Comparison of ENCODE assay signal across 8 cellular contexts in the genomic region with DNA sequence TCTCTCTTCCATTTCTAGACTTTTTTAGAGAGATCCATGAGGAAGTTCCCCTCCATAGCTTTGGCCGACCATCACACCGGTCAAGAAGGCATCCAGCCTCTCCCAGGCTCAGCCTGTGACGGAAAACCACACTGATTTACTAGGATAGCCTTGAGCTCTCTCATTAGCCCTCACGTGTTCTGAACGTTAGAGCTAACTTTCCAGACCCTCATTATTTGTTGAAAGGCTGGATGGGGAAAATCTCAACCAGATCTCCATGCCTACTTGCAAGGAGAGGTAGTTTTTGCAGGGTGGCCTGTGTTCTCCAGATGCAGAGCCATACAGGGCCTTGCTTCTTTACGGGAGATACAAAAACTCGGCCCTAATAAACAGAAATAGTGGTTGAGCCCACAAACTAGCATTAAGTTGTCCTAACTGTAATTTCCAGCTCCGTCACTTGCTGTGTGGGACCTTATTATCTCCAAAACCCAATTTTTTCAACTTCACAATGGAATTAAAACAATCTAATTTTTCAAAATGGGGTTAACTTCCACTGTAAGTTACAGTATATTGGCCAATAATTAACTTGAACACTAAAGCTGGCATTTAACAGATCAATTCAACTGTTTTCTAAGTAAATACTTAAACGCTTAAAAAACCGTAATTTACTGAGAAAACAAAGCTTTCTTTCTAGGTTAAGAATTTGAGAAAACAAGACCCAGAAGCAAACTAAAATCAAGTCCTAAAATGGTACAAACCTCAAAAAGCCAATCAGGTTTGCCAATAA.
DNase-seq lines count a peak whose midpoint lies in the region; ATAC-seq, FAIRE-seq and TF ChIP-seq lines count a peak whose summit lies in the region.

No MANE protein-coding gene starts in this region.

- no peaks in the 10 kb centered on the region for H3K4me1 ChIP-seq in prostate gland (replicated peaks)
- H3K4me1 ChIP-seq in small intestine (ENCODE audit: control insufficient read depth in 2 of 2, insufficient read depth in 1 of 2, low read depth in 1 of 2, low read length in 1 of 2), result no peaks in the 10 kb centered on the region

- intact Hi-C loops in prostate gland (cut with DNase I), result loop anchor here (2.0 to 5.0 kb wide), 3 partner anchors 64 to 238 kb away; a partner anchor contains a TSS

- 80% methylated on average over 10 of the region's 10 CpGs for WGBS in prostate gland
- WGBS in small intestine, 3 donors, result 82 to 84% (median 83%) methylated on average over 10 of the region's 10 CpGs

- TF ChIP-seq CTCF in coronary artery (IDR thresholded peaks at IDR 0.05) (no peak), prostate gland (IDR thresholded peaks at IDR 0.05) (no peak)

- no peaks in the 10 kb centered on the region for H3K9me3 ChIP-seq in prostate gland
- H3K9me3 ChIP-seq in small intestine (ENCODE audit: control insufficient read depth, low read depth), result no peaks in the 10 kb centered on the region

- H3K27ac ChIP-seq in coronary artery (peak overlapping the region; percentile 98 to 100), prostate gland (peak overlapping the region; percentile 99 to 100), small intestine (ENCODE audit: low read depth in 1 of 2, low read length in 1 of 2) (peak overlapping the region in 1 of 2 donors; percentile 79)

- ATAC-seq in GM18861 (IDR thresholded peaks at IDR 0.05; ENCODE audit: unreplicated experiment) (peak; percentile 1), HG03571 (IDR thresholded peaks at IDR 0.05; ENCODE audit: unreplicated experiment) (peak; percentile 2)

- H3K4me3 ChIP-seq in coronary artery (peak overlapping the region; percentile 13), prostate gland (peak overlapping the region; percentile 91), small intestine (ENCODE audit: low read depth in 1 of 2, low read length in 2 of 2) (peak overlapping the region in 1 of 2 donors; percentile 92)

- H3K36me3 ChIP-seq in prostate gland, result no peaks in the 10 kb centered on the region
- H3K36me3 ChIP-seq in small intestine (ENCODE audit: control insufficient read depth in 2 of 2, insufficient read depth in 2 of 2, low read length in 2 of 2), result no peaks in the 10 kb centered on the region

- DNase-seq in coronary artery (ENCODE audit: low spot score) (no peak), prostate gland (ENCODE audit: low spot score) (no peak), KG1 (lab: John Stamatoyannopoulos, UW) (no peak), NCI-H526 treated with DMSO at 0.1 percent for 48 hours (lab: John Stamatoyannopoulos, UW) (no peak), small intestine (no peak), amygdala (lab: John Stamatoyannopoulos, UW) (no peak)

- no peaks in the 10 kb centered on the region for H3K27me3 ChIP-seq in prostate gland (replicated peaks; ENCODE audit: insufficient read depth)
- no peaks in the 10 kb centered on the region for H3K27me3 ChIP-seq in small intestine (ENCODE audit: control insufficient read depth in 2 of 2, insufficient read depth in 2 of 2, low read length in 2 of 2)

- FAIRE-seq in small intestine (lab: Jason Lieb, UNC), result no peak

- TF ChIP-seq POLR2A in prostate gland (IDR thresholded peaks at IDR 0.05), result no peak
